ENCODE assay signal across 11 cellular contexts in genomic region chr4:113682730-113683129, GRCh38.
A peak's percentile ranks its signal among the peaks of the same experiment; 100 is the strongest.
DNase-seq lines count a peak whose midpoint lies in the region; ATAC-seq lines count a peak whose summit lies in the region.
"Had no signal": no experiment of that assay in that cellular context is flagged by ENCODE, and none has a peak within 500 bp of the region (broad histone marks: within the 10 kb centered on the region; RNA-seq: fewer than 3 reads in every experiment).

No MANE protein-coding gene starts in this region.

- POLR2A ChIA-PET in naive thymus-derived CD8-positive, alpha-beta T cell (lab: Charles Lee): no interaction called here

- peaks cover 84% of the 10 kb centered on the region for H3K4me1 Mint-ChIP-seq in activated naive CD8-positive, alpha-beta T cell (ENCODE audit: low read depth)
- H3K4me1 Mint-ChIP-seq in naive thymus-derived CD8-positive, alpha-beta T cell: peaks cover 13 to 46% (median 41%) of the 10 kb centered on the region in 4 donors

- peaks cover 4% of the 10 kb centered on the region for H3K9me3 Mint-ChIP-seq in activated naive CD8-positive, alpha-beta T cell (ENCODE audit: low read depth)
- peaks cover 0 to 7% (median 0%) of the 10 kb centered on the region in 9 donors for H3K9me3 Mint-ChIP-seq in naive thymus-derived CD8-positive, alpha-beta T cell

- H3K27ac Mint-ChIP-seq in activated naive CD8-positive, alpha-beta T cell: peak overlapping the region; percentile 96
- H3K27ac Mint-ChIP-seq in naive thymus-derived CD8-positive, alpha-beta T cell: peak overlapping the region; percentile 25 to 95 (median 82)

- DNase-seq in NCI-H510A treated with DMSO at 0.1 percent for 48 hours (lab: John Stamatoyannopoulos, UW): peak; percentile 77
- no peak for DNase-seq in NCI-H510A (lab: John Stamatoyannopoulos, UW)
- DNase-seq in naive thymus-derived CD8-positive, alpha-beta T cell: no peak
- no peak for DNase-seq in ureter (ENCODE audit: low spot score)
- no peak for DNase-seq in NCI-H524 (lab: John Stamatoyannopoulos, UW)
- DNase-seq: 8988T, amygdala, T1000 had no signal

- ATAC-seq in HG02973 (IDR thresholded peaks at IDR 0.05; ENCODE audit: unreplicated experiment) (peak; percentile 2), HG02763 (IDR thresholded peaks at IDR 0.05; ENCODE audit: unreplicated experiment) (no peak)
- ATAC-seq in naive thymus-derived CD8-positive, alpha-beta T cell: no peak

- H3K4me3 Mint-ChIP-seq in activated naive CD8-positive, alpha-beta T cell: peak overlapping the region; percentile 74
- peak overlapping the region in 5 of 10 donors; percentile 52 to 76 (median 69) for H3K4me3 Mint-ChIP-seq in naive thymus-derived CD8-positive, alpha-beta T cell

- no peaks in the 10 kb centered on the region for H3K27me3 Mint-ChIP-seq in activated naive CD8-positive, alpha-beta T cell
- H3K27me3 Mint-ChIP-seq in naive thymus-derived CD8-positive, alpha-beta T cell: no peaks in the 10 kb centered on the region

- peaks cover 30% of the 10 kb centered on the region for H3K36me3 Mint-ChIP-seq in activated naive CD8-positive, alpha-beta T cell
- H3K36me3 Mint-ChIP-seq in naive thymus-derived CD8-positive, alpha-beta T cell: peaks cover 6 to 13% (median 7%) of the 10 kb centered on the region in 3 donors
